In genomic region chr7:127391591-127392181, GRCh38 we compare ENCODE assay signal across 1 cellular context.
TF ChIP-seq lines count a peak whose summit lies in the region.

No MANE protein-coding gene starts in this region.

TF ChIP-seq in K562, 482 proteins besides CTCF, POLR2A, EP300 and RAD21 (continued from another document and continues in another):
- no peak for TF ChIP-seq E2F6 (IDR thresholded peaks at IDR 0.05; ENCODE audit: borderline replicate concordance in 1 of 2, extremely low read depth in 1 of 2, insufficient read depth in 1 of 2, insufficient read length in 1 of 2, low read depth in 1 of 2, low read length in 1 of 2, poor library complexity in 1 of 2, severe bottlenecking in 1 of 2)
- no peak for TF ChIP-seq TFAM (CRISPR knock-in tag; conservative IDR thresholded peaks at IDR 0.05)
- no peak for TF ChIP-seq ZBTB33 (CRISPR knock-in tag; IDR thresholded peaks at IDR 0.05)
- no peak for TF ChIP-seq ELF4 (CRISPR knock-in tag; IDR thresholded peaks at IDR 0.05)
- no peak for TF ChIP-seq YBX1 (IDR thresholded peaks at IDR 0.05)
- no peak for TF ChIP-seq TGIF2 (CRISPR knock-in tag; IDR thresholded peaks at IDR 0.05)
- no peak for TF ChIP-seq NCOA2 (IDR thresholded peaks at IDR 0.05; ENCODE audit: partially characterized antibody in 2 of 2)
- no peak for TF ChIP-seq PTBP1 (IDR thresholded peaks at IDR 0.05; ENCODE audit: low read depth, low read length)
- no peak for TF ChIP-seq U2AF1 (optimal IDR thresholded peaks at IDR 0.05; ENCODE audit: low read depth, low read length)
- TF ChIP-seq POLR2AphosphoS5 (IDR thresholded peaks at IDR 0.05; ENCODE audit: control insufficient read depth, insufficient read depth, low read depth, low read length): no peak
- TF ChIP-seq DEAF1 (CRISPR knock-in tag; IDR thresholded peaks at IDR 0.05): no peak
- TF ChIP-seq HNRNPK (IDR thresholded peaks at IDR 0.05; ENCODE audit: low read depth, low read length, poor library complexity, severe bottlenecking): peak; percentile 14
- TF ChIP-seq SRSF3 (IDR thresholded peaks at IDR 0.05; ENCODE audit: insufficient read depth, low read length): no peak
- peak; percentile 3; the same call in 1 of the 2 replicates for TF ChIP-seq AFF4 (CRISPR knock-in tag; IDR thresholded peaks at IDR 0.05)
- TF ChIP-seq MEF2A (IDR thresholded peaks at IDR 0.05; ENCODE audit: control insufficient read depth, low read depth, low read length): no peak
- TF ChIP-seq ILF3 (IDR thresholded peaks at IDR 0.05; ENCODE audit: borderline replicate concordance): peak; percentile 73; the same call in 1 of the 2 replicates
- no peak for TF ChIP-seq NFE2L1 (tag; IDR thresholded peaks at IDR 0.05; ENCODE audit: borderline replicate concordance, low read depth)
- TF ChIP-seq POLR3G (IDR thresholded peaks at IDR 0.05; ENCODE audit: extremely low read depth, insufficient read length, insufficient replicate concordance): no peak
- TF ChIP-seq ZNF609 (CRISPR knock-in tag; IDR thresholded peaks at IDR 0.05; ENCODE audit: borderline replicate concordance): no peak
- no peak for TF ChIP-seq TAF9B (IDR thresholded peaks at IDR 0.05; ENCODE audit: partially characterized antibody)
- TF ChIP-seq MAFG (tag; conservative IDR thresholded peaks at IDR 0.05): no peak
- TF ChIP-seq ZNF140 (CRISPR knock-in tag; IDR thresholded peaks at IDR 0.05): no peak
- TF ChIP-seq HDAC1 (IDR thresholded peaks at IDR 0.05): peak in 1 of 2 experiments; percentile 51; a peak in 1 of 4 replicates
- no peak for TF ChIP-seq ZBTB12 (CRISPR knock-in tag; IDR thresholded peaks at IDR 0.05)
- no peak for TF ChIP-seq ZNF586 (CRISPR knock-in tag; conservative IDR thresholded peaks at IDR 0.05)
- TF ChIP-seq ZNF668 (CRISPR knock-in tag; IDR thresholded peaks at IDR 0.05): no peak
- no peak for TF ChIP-seq DNMT1 (IDR thresholded peaks at IDR 0.05)
- TF ChIP-seq PHB (CRISPR knock-in tag; IDR thresholded peaks at IDR 0.05): no peak
- TF ChIP-seq ARID3A (IDR thresholded peaks at IDR 0.05; ENCODE audit: borderline replicate concordance, low read depth, low read length): no peak
- TF ChIP-seq ZNF217 (CRISPR knock-in tag; IDR thresholded peaks at IDR 0.05): no peak
- no peak for TF ChIP-seq ZNF444 (CRISPR knock-in tag; IDR thresholded peaks at IDR 0.05)
- no peak for TF ChIP-seq ZBTB9 (CRISPR knock-in tag; IDR thresholded peaks at IDR 0.05)
- no peak for TF ChIP-seq BMI1 (IDR thresholded peaks at IDR 0.05; ENCODE audit: low read length)
- no peak for TF ChIP-seq NFATC3 (IDR thresholded peaks at IDR 0.05)
- no peak for TF ChIP-seq GABPB2 (CRISPR knock-in tag; conservative IDR thresholded peaks at IDR 0.05)
- TF ChIP-seq MCM3 (IDR thresholded peaks at IDR 0.05): no peak
- no peak for TF ChIP-seq ARID2 (IDR thresholded peaks at IDR 0.05)
- no peak for TF ChIP-seq IFI16 (CRISPR knock-in tag; IDR thresholded peaks at IDR 0.05)
- no peak for TF ChIP-seq ZNF655 (CRISPR knock-in tag; IDR thresholded peaks at IDR 0.05)
- TF ChIP-seq PPARD (CRISPR knock-in tag; IDR thresholded peaks at IDR 0.05): no peak
- TF ChIP-seq ZNF282 (CRISPR knock-in tag; IDR thresholded peaks at IDR 0.05): peak; percentile 74; the same call in 1 of the 2 replicates
